8 cellular contexts compared by ENCODE assay signal in the genomic region with DNA sequence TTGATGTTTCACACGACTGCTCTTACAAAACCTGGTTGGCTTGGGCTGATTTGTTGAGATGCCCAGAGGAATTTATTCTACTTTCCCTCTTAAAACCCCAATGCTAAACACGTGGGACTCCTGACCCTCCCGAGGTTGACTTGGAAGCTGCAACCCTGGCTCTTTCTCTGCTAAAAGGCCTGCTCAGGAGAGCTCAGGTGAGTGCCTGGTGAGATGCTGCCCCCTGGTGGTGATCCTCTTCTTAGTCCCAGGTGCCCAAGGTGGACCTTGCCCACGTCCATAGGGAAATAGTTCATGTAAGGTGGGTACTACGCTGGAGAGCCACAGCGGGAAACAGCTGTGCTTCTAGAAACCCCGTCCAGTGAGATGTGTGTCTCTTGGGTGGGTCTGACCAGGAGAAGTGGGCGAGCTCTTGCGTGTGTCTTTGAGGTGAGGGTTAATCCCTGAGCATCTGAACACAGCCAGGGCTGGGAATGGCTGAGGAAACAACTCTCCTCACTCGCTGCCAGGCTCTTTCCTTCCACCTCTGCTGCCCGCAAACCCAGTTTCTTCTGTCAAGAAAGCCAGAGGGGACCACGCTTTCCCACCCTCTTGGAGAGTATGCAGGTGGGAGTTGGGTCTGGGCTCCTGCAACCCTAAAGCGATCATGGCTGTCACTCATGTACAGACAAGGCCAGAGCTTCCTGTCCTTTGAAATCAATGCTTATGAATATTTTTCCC. TPM values are rescaled to one million over a fixed set of nuclear protein-coding genes. Genes with fewer than 3 reads are reported as not detected.
DNase-seq lines count a peak whose midpoint lies in the region; ATAC-seq, FAIRE-seq and TF ChIP-seq lines count a peak whose summit lies in the region.

No MANE protein-coding gene starts in this region.

- H3K18ac ChIP-seq in H1 (ENCODE audit: extremely low read depth, low read length) = no peak overlapping the region

- H3K79me2 ChIP-seq in H1 (ENCODE audit: control insufficient read depth in 1 of 2, insufficient read depth in 2 of 2, low read length in 2 of 2) = no peaks in the 10 kb centered on the region

- no peaks in the 10 kb centered on the region for H3K27me3 ChIP-seq in CD4-positive, CD25-positive, alpha-beta regulatory T cell (ENCODE audit: control insufficient read depth, insufficient read depth, low read length)
- H3K27me3 ChIP-seq in H1 (replicated peaks in 1 of 4; ENCODE audit: control insufficient read depth in 3 of 4, extremely low read depth in 1 of 4, insufficient read depth in 3 of 4, low read length in 3 of 4) = no peaks in the 10 kb centered on the region; a peak in 1 of 7 replicates

- TF ChIP-seq CTCF in VCaP (conservative IDR thresholded peaks at IDR 0.05) (peak; percentile 90), H1 (IDR thresholded peaks at IDR 0.05; ENCODE audit: control extremely low read depth in 1 of 3, insufficient read depth in 1 of 3, low read depth in 1 of 3, low read length in 3 of 3) (peak; percentile 91 to 98 (median 95))

- H3K4me1 ChIP-seq in CD4-positive, CD25-positive, alpha-beta regulatory T cell (ENCODE audit: control insufficient read depth, insufficient read depth, low read length, poor library complexity, severe bottlenecking) = no peaks in the 10 kb centered on the region
- H3K4me1 ChIP-seq in H1 (replicated peaks in 1 of 4; ENCODE audit: control insufficient read depth in 3 of 4, insufficient read depth in 4 of 4, low read length in 3 of 4) = peaks cover 3 to 20% (median 14%) of the 10 kb centered on the region in 4 experiments

- H3K9ac ChIP-seq in H1 (replicated peaks in 1 of 4; ENCODE audit: extremely low read depth in 1 of 4, low read depth in 3 of 4, low read length in 3 of 4) = no peak overlapping the region

- no peak overlapping the region for H2AFZ ChIP-seq in H1 (ENCODE audit: low read length)

- H3K4me3 Mint-ChIP-seq in CD4-positive, CD25-positive, alpha-beta regulatory T cell = no peak overlapping the region
- no peak overlapping the region for H3K4me3 Mint-ChIP-seq in memory B cell

- no peak overlapping the region for H2BK5ac ChIP-seq in H1 (ENCODE audit: low read depth, low read length)

- CTCF ChIA-PET in H1 (lab: Charles Lee; ENCODE audit: partially characterized antibody) = interaction anchor here (0.6 to 7.5 kb wide), 47 partner anchors 8 to 448 kb away, joined by 3 to 133 read pairs (median 4); no protein-coding TSS in a partner anchor

- H2BK120ac ChIP-seq in H1 (replicated peaks; ENCODE audit: low read depth, low read length) = no peak overlapping the region

- no peak overlapping the region for H2BK12ac ChIP-seq in H1 (ENCODE audit: low read depth, low read length)

- H3K14ac ChIP-seq in H1 (ENCODE audit: insufficient read length) = no peak overlapping the region

- no peak overlapping the region for H3K23ac ChIP-seq in H1 (ENCODE audit: insufficient read length)

- TF ChIP-seq EP300 in H1 (IDR thresholded peaks at IDR 0.05; ENCODE audit: borderline replicate concordance in 1 of 2, low read depth in 2 of 2, low read length in 2 of 2) = no peak

- H4K5ac ChIP-seq in H1 (ENCODE audit: insufficient read length, low read depth, low read length) = no peak overlapping the region

- H3K4me1 Mint-ChIP-seq in CD4-positive, CD25-positive, alpha-beta regulatory T cell = no peaks in the 10 kb centered on the region
- no peaks in the 10 kb centered on the region for H3K4me1 Mint-ChIP-seq in memory B cell

- POLR2A ChIA-PET in H1 (lab: Charles Lee; ENCODE audit: partially characterized antibody) = interaction anchor here (1.0 to 1.2 kb wide), 3 partner anchors 18 to 144 kb away, joined by 3 to 6 read pairs (median 4); partner anchors contain the start of gene PXDN

- H3K27ac Mint-ChIP-seq in CD4-positive, CD25-positive, alpha-beta regulatory T cell = no peak overlapping the region
- H3K27ac Mint-ChIP-seq in memory B cell = no peak overlapping the region

- no peak overlapping the region for H2AK5ac ChIP-seq in H1 (ENCODE audit: low read depth, low read length)

- no peaks in the 10 kb centered on the region for H3K36me3 ChIP-seq in CD4-positive, CD25-positive, alpha-beta regulatory T cell (ENCODE audit: control insufficient read depth, insufficient read depth, low read length)
- no peaks in the 10 kb centered on the region for H3K36me3 ChIP-seq in H1 (ENCODE audit: control insufficient read depth in 2 of 4, insufficient read depth in 4 of 4, low read length in 3 of 4)

- H3K4ac ChIP-seq in H1 (replicated peaks; ENCODE audit: insufficient read length, low read depth, low read length) = no peak overlapping the region

- H3K4me3 ChIP-seq in CD4-positive, CD25-positive, alpha-beta regulatory T cell (ENCODE audit: low read depth, low read length) = no peak overlapping the region
- no peak overlapping the region for H3K4me3 ChIP-seq in H1 (ENCODE audit: extremely low read depth in 1 of 4, insufficient read depth in 2 of 4, low read depth in 3 of 4, low read length in 4 of 4)

- no peaks in the 10 kb centered on the region for H3K9me3 ChIP-seq in CD4-positive, CD25-positive, alpha-beta regulatory T cell (ENCODE audit: control insufficient read depth in 2 of 2, low read length in 2 of 2)
- no peaks in the 10 kb centered on the region for H3K9me3 ChIP-seq in H1 (ENCODE audit: insufficient read depth in 2 of 2, low read depth in 1 of 2, low read length in 1 of 2)

- no peak overlapping the region for H3K4me2 ChIP-seq in H1 (ENCODE audit: insufficient read depth in 1 of 2, low read depth in 2 of 2, low read length in 2 of 2)

- peaks cover 0 to 4% (median 2%) of the 10 kb centered on the region in 7 donors for H3K9me3 Mint-ChIP-seq in CD4-positive, CD25-positive, alpha-beta regulatory T cell
- peaks cover 1% of the 10 kb centered on the region for H3K9me3 Mint-ChIP-seq in memory B cell

- H4K20me1 ChIP-seq in H1 (replicated peaks in 1 of 2; ENCODE audit: control insufficient read depth in 1 of 2, insufficient read depth in 2 of 2, low read length in 2 of 2) = no peaks in the 10 kb centered on the region

- H3K36me3 Mint-ChIP-seq in CD4-positive, CD25-positive, alpha-beta regulatory T cell = no peaks in the 10 kb centered on the region
- H3K36me3 Mint-ChIP-seq in memory B cell = no peaks in the 10 kb centered on the region

- peak; percentile 96 for FAIRE-seq in H1 (lab: Jason Lieb, UNC)

- H2BK15ac ChIP-seq in H1 (ENCODE audit: low read length) = no peak overlapping the region

- peak; percentile 98 for TF ChIP-seq RAD21 in H1 (IDR thresholded peaks at IDR 0.05 in 1 of 2, conservative IDR thresholded peaks at IDR 0.05 in 1 of 2; ENCODE audit: low read depth in 2 of 2, low read length in 2 of 2)

- peak in 2 of 3 donors; percentile 3 to 43 for DNase-seq in CD4-positive, CD25-positive, alpha-beta regulatory T cell
- DNase-seq in NCI-H1694 treated with DMSO at 0.1 percent for 48 hours (lab: John Stamatoyannopoulos, UW) (peak; percentile 63), H1 (ENCODE audit: low read depth in 1 of 2, low spot score in 2 of 2) (peak; percentile 87 to 95), memory B cell (ENCODE audit: low spot score in 2 of 2) (peak; percentile 14 to 23)
- DNase-seq in stimulated activated CD8-positive, alpha-beta memory T cell treated with anti-CD3 and anti-CD28 coated beads, Interleukin-7, amount 100 ng/mL, for 1 hour (ENCODE audit: low read depth in 2 of 2) = peak; percentile 18 to 41

- no peaks in the 10 kb centered on the region for H3K79me1 ChIP-seq in H1 (ENCODE audit: low read depth, low read length)

- H3K27me3 Mint-ChIP-seq in CD4-positive, CD25-positive, alpha-beta regulatory T cell = no peaks in the 10 kb centered on the region
- peaks cover 2% of the 10 kb centered on the region for H3K27me3 Mint-ChIP-seq in memory B cell

- H3K56ac ChIP-seq in H1 (replicated peaks; ENCODE audit: insufficient read length, low read depth, low read length) = no peak overlapping the region

- ATAC-seq in CD4-positive, CD25-positive, alpha-beta regulatory T cell (ENCODE audit: low read depth in 2 of 2) = no peak
- ATAC-seq in GM21360 (IDR thresholded peaks at IDR 0.05; ENCODE audit: unreplicated experiment) (peak; percentile 66), memory B cell (ENCODE audit: low read depth) (no peak), GM19452 (IDR thresholded peaks at IDR 0.05; ENCODE audit: unreplicated experiment) (no peak)

- H3K23me2 ChIP-seq in H1 (ENCODE audit: low read depth, low read length) = no peaks in the 10 kb centered on the region

- 49% methylated on average over 13 of the region's 13 CpGs; no CpG with 5 or more reads in 1 of the 2 experiments for WGBS in H1 (ENCODE audit: extremely low coverage in 1 of 2, insufficient coverage in 1 of 2, insufficient read length in 1 of 2, insufficient replicate concordance in 2 of 2, low coverage in 1 of 2, low lambda C conversion rate in 2 of 2, missing lambda C conversion rate in 1 of 2), 2 experiments

- TF ChIP-seq POLR2A in H1 (IDR thresholded peaks at IDR 0.05; ENCODE audit: control extremely low read depth in 1 of 2, low read depth in 2 of 2, low read length in 2 of 2) = no peak

- H4K91ac ChIP-seq in H1 (replicated peaks; ENCODE audit: insufficient read length, low read length) = no peak overlapping the region

- H4K8ac ChIP-seq in H1 (ENCODE audit: extremely low read depth, insufficient read depth, low read length) = no peak overlapping the region; the same call in 1 of the 2 replicates

- H3K27ac ChIP-seq in CD4-positive, CD25-positive, alpha-beta regulatory T cell (ENCODE audit: insufficient read depth, low read length, poor library complexity, severe bottlenecking) = no peak overlapping the region
- H3K27ac ChIP-seq in VCaP = no peak overlapping the region
- H3K27ac ChIP-seq in H1 (ENCODE audit: low read depth, low read length) = no peak overlapping the region

- H2BK20ac ChIP-seq in H1 (ENCODE audit: low read length) = no peak overlapping the region

TF ChIP-seq in H1, 55 proteins besides CTCF, POLR2A, EP300 and RAD21 (continues in another document):
- no peak for TF ChIP-seq GTF2F1 (IDR thresholded peaks at IDR 0.05; ENCODE audit: borderline replicate concordance, low read depth, low read length)
- no peak for TF ChIP-seq HDAC6 (IDR thresholded peaks at IDR 0.05; ENCODE audit: low read depth, low read length)
- TF ChIP-seq SIN3A (conservative IDR thresholded peaks at IDR 0.05 in 1 of 2, IDR thresholded peaks at IDR 0.05 in 1 of 2; ENCODE audit: low read depth in 1 of 2, low read length in 2 of 2) = 0 out of 4 replicates have a peak, but pooled peaks of 1 of the 2 experiments have one; percentile 36
- TF ChIP-seq HDAC2 (IDR thresholded peaks at IDR 0.05; ENCODE audit: borderline replicate concordance in 1 of 2, low read depth in 2 of 2, low read length in 2 of 2) = no peak

RNA-seq across cellular contexts. Expression of gene PXDN, which starts 25.5 kb away (rescaled TPM):
- total RNA-seq in CD4-positive, CD25-positive, alpha-beta regulatory T cell = 0.79 TPM
- polyA plus RNA-seq in CD4-positive, CD25-positive, alpha-beta regulatory T cell = not detected
- total RNA-seq in H1 (2021; fragmentation: NEBNext Ultra II Directional; extraction: Animal tissue kit (Norgen Biotek cat#: 25700)) = 131 and 141 TPM in 2 replicates
- polyA plus RNA-seq in H1 (2011; rRNA removed) = 104 and 204 TPM in 2 replicates
- 80.0 TPM for polyA plus RNA-seq in H1 (2011; cell fraction: cytosol; rRNA removed)
- polyA plus RNA-seq in H1 (2011; cell fraction: nucleus; rRNA removed) = 206 TPM
- 74.0 to 91.4 TPM (median 80.3 TPM) in 4 replicates for polyA plus RNA-seq in H1 (2012, experiment 1 of 2)
- polyA plus RNA-seq in H1 (2012, experiment 2 of 2) = 31.1 TPM
- 208 TPM for polyA plus RNA-seq in H1 (2013, experiment 1 of 2)
- polyA plus RNA-seq in H1 (2013, experiment 2 of 2) = 187 TPM
- polyA minus RNA-seq in H1 (2011; rRNA and poly(A)+ RNA removed) = 68.1 and 71.5 TPM in 2 replicates
- polyA minus RNA-seq in H1 (2011; cell fraction: cytosol; rRNA and poly(A)+ RNA removed) = 54.3 TPM
- polyA minus RNA-seq in H1 (2011; cell fraction: nucleus; rRNA and poly(A)+ RNA removed) = 58.5 TPM

Comparison
In these comparisons a context has a peak if more than half of its experiments do, and no peak if none do; other contexts are left out.
1. DNase-seq: peak in every context shown above with its lines; median percentile 91 in H1; 63 in NCI-H1694 treated with DMSO at 0.1 percent for 48 hours; 30 in stimulated activated CD8-positive, alpha-beta memory T cell treated with anti-CD3 and anti-CD28 coated beads, Interleukin-7, amount 100 ng/mL, for 1 hour; 23 in CD4-positive, CD25-positive, alpha-beta regulatory T cell; 18 in memory B cell.
2. RNA of gene PXDN, which starts 25.5 kb away (total RNA-seq): 131 to 141 TPM in H1; 0.79 TPM in CD4-positive, CD25-positive, alpha-beta regulatory T cell (single experiment); every median in the first group is over 10 times any median in the second.